1 cellular context compared by ENCODE assay signal in genomic region chr17:79027925-79028491, GRCh38.
TF ChIP-seq lines count a peak whose summit lies in the region.

No MANE protein-coding gene starts in this region.

TF ChIP-seq in IMR-90, 13 proteins besides CTCF, POLR2A, EP300 and RAD21 (continued from another document):
- TF ChIP-seq BHLHE40 (IDR thresholded peaks at IDR 0.05; ENCODE audit: low read depth, low read length) (no peak), CHD1 (IDR thresholded peaks at IDR 0.05; ENCODE audit: low read depth, low read length) (no peak), RFX5 (IDR thresholded peaks at IDR 0.05; ENCODE audit: low read depth, low read length) (no peak), CEBPB (IDR thresholded peaks at IDR 0.05; ENCODE audit: low read depth, low read length) (no peak), MAFK (IDR thresholded peaks at IDR 0.05; ENCODE audit: low read depth, low read length) (no peak), USF2 (IDR thresholded peaks at IDR 0.05; ENCODE audit: low read depth, low read length) (no peak), MAZ (IDR thresholded peaks at IDR 0.05; ENCODE audit: borderline replicate concordance, low read depth, low read length) (no peak), RCOR1 (IDR thresholded peaks at IDR 0.05; ENCODE audit: insufficient replicate concordance, low read length) (no peak)
TF ChIP-seq in IMR-90: peak in this region for 0.
